ENCODE assay signal across 2 cellular contexts in the genomic region with DNA sequence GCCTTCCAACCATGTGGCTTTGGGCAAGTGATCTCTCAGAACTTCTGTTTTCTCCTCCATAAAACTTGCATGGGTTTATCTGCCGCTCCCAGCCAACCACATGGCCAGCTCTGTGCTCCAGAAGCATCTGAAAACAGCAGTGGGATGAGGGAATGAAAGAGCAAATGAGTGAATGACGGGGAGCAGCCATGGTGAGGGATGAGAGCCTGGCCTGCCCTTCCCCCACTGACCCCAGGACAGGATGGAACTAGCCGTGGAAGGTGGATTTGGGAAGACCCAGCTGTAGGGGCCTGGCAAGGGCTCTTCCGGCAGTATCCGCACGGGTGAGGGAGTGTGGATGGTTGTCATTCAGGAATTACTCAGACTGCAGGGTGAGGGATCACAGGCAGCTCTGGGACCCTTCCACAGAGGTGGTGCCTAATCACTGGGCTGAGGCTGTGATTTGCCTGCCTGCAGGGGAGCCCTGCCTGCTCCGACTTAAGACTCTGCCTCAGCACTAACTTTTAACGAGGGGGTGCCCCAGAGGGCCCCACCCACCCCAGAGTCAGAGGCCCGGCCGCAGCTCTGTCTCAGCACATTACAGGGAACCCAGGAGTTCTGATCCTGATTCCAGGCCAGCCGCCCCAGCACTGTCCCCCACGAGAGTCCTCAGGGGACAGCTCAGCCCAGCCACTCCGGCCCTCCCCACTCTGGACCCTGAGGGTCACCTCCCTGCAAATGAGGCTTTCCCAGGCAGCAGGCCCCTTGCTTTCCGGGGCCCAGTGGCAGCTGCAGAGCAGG.
TF ChIP-seq lines count a peak whose summit lies in the region.

No MANE protein-coding gene starts in this region.

TF ChIP-seq in GM23338, 12 proteins besides CTCF, POLR2A, EP300 and RAD21:
- TF ChIP-seq STAT1 (IDR thresholded peaks at IDR 0.05; ENCODE audit: unreplicated experiment): no peak
TF ChIP-seq in GM23338: peak in this region for 0.

TF ChIP-seq in H1, 55 proteins besides CTCF, POLR2A, EP300 and RAD21:
- TF ChIP-seq NANOG (IDR thresholded peaks at IDR 0.05; ENCODE audit: insufficient read depth, low read depth, low read length, poor library complexity, severe bottlenecking): no peak
- TF ChIP-seq YY1 (IDR thresholded peaks at IDR 0.05; ENCODE audit: low read depth, low read length): no peak
